18 cellular contexts compared by ENCODE assay signal in the genomic region with DNA sequence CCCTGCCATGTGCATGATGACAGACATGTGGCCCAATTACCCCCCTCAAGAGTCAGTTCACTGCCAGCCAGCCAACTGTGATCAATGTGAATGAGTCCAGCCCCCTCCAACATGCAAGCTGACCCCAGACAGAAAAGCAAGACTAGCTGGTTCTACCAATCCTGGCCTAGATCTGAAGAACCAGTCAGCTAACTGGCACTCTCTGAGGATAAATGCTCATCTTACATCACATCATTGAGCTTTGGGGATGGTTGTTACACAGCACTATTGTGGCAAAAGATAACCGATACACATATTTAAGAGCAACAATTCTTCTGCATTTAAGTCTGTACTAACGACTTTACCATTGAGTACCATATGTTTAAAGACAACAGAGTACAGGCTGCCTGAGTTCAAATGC.
"Had no signal": no experiment of that assay in that cellular context is flagged by ENCODE, and none has a peak within 500 bp of the region (broad histone marks: within the 10 kb centered on the region; RNA-seq: fewer than 3 reads in every experiment).

No MANE protein-coding gene starts in this region.

- ATAC-seq: foreskin keratinocyte, gastroesophageal sphincter, heart right ventricle, left cardiac atrium, left lung, left ventricle myocardium superior, lower lobe of right lung, mucosa of descending colon had no signal

- DNase-seq: dermis blood vessel endothelial cell; dorsolateral prefrontal cortex; effector CD4-positive, alpha-beta T cell; effector memory CD4-positive, alpha-beta T cell; foreskin keratinocyte; head of caudate nucleus; heart right ventricle; hippocampal formation; left cardiac atrium; left lung; left ventricle myocardium superior; lower lobe of right lung; mesenchymal stem cell; mucosa of descending colon had no signal

- H3K27ac Mint-ChIP-seq: mesothelial cell of epicardium had no signal

- H3K4me3 ChIP-seq: coronary artery, dorsolateral prefrontal cortex, esophagus muscularis mucosa, gastroesophageal sphincter, heart right ventricle, left lung, lower lobe of right lung, mucosa of descending colon had no signal

- H3K9me3 ChIP-seq: esophagus muscularis mucosa, lower lobe of right lung, mucosa of descending colon had no signal

- H3K27ac ChIP-seq: coronary artery, dorsolateral prefrontal cortex, esophagus muscularis mucosa, foreskin keratinocyte, gastroesophageal sphincter, heart right ventricle, left lung, lower lobe of right lung had no signal

- H3K36me3 Mint-ChIP-seq: mesothelial cell of epicardium had no signal

- H3K27me3 ChIP-seq: esophagus muscularis mucosa, gastroesophageal sphincter, left lung had no signal

- H3K36me3 ChIP-seq: esophagus muscularis mucosa, gastroesophageal sphincter, heart right ventricle, left lung, lower lobe of right lung had no signal

- H3K4me1 ChIP-seq: esophagus muscularis mucosa, foreskin keratinocyte, gastroesophageal sphincter, heart right ventricle, left lung, lower lobe of right lung had no signal

- H3K4me3 Mint-ChIP-seq: mesothelial cell of epicardium had no signal
